In the genomic region with DNA sequence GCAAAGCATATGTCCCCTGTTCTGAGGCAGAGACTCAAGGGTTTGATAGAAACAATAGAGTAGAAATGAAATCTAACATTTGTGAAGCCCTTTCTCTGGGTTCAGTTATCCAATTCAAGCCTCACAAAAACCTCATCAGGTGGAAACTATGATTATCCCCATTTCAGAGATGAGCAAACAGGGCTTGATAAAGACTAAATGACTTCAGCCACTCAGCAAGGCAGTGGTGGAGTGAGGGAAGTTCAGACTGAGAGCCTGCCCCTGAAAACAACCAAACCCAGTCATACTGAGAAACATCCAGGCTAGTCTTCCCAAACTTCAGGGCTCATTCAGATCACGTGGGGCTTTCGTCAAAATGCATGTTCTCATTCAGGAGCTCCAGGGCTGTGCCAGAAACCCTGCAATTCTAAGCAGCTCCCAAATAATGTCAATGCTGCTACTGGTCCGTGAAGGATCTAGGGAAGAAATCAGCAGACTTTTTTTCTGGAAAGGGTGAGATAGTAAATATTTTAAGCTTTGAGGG, we compare ENCODE assay signal across 15 cellular contexts.
DNase-seq lines count a peak whose midpoint lies in the region; ATAC-seq, FAIRE-seq and TF ChIP-seq lines count a peak whose summit lies in the region.
"Had no signal": no experiment of that assay in that cellular context is flagged by ENCODE, and none has a peak within 500 bp of the region (broad histone marks: within the 10 kb centered on the region; RNA-seq: fewer than 3 reads in every experiment).

No MANE protein-coding gene starts in this region.

- peak overlapping the region; percentile 84 for H3K27ac Mint-ChIP-seq in endodermal cell
- H3K27ac Mint-ChIP-seq: activated naive CD4-positive, alpha-beta T cell treated with anti-CD3 and anti-CD28 coated beads, Interleukin-2, amount 10 ng/mL, durations not matched to agents 7 days and 5 days; dendritic cell treated with granulocyte-macrophage colony-stimulating factor and Interleukin-4, amounts not matched to agents 40 ng/mL and 50 ng/mL, for 4 days had no signal

- H3K27me3 ChIP-seq in endodermal cell (ENCODE audit: control insufficient read depth, insufficient read depth, low read length, poor library complexity, severe bottlenecking) (no peaks in the 10 kb centered on the region), small intestine (ENCODE audit: control insufficient read depth in 2 of 2, insufficient read depth in 2 of 2, low read length in 2 of 2) (no peaks in the 10 kb centered on the region)
- H3K27me3 ChIP-seq: upper lobe of left lung had no signal

- no peak overlapping the region for H3K4me3 ChIP-seq in endodermal cell (ENCODE audit: low read length)
- H3K4me3 ChIP-seq in small intestine (ENCODE audit: low read depth in 1 of 2, low read length in 2 of 2): no peak overlapping the region
- H3K4me3 ChIP-seq: PC-9, upper lobe of left lung had no signal

- no peaks in the 10 kb centered on the region for H3K36me3 ChIP-seq in endodermal cell (ENCODE audit: control insufficient read depth, insufficient read depth, low read length)
- no peaks in the 10 kb centered on the region for H3K36me3 ChIP-seq in small intestine (ENCODE audit: control insufficient read depth in 2 of 2, insufficient read depth in 2 of 2, low read length in 2 of 2)
- H3K36me3 ChIP-seq: upper lobe of left lung had no signal

- peak; percentile 52 for ATAC-seq in GM18870 (IDR thresholded peaks at IDR 0.05; ENCODE audit: unreplicated experiment)
- ATAC-seq in GM21526 (IDR thresholded peaks at IDR 0.05; ENCODE audit: low FRiP score, unreplicated experiment): peak; percentile 51
- ATAC-seq in HG03342 (IDR thresholded peaks at IDR 0.05; ENCODE audit: unreplicated experiment): peak; percentile 57

- H3K27me3 Mint-ChIP-seq in endodermal cell (ENCODE audit: insufficient read depth): no peaks in the 10 kb centered on the region
- H3K27me3 Mint-ChIP-seq: activated naive CD4-positive, alpha-beta T cell treated with anti-CD3 and anti-CD28 coated beads, Interleukin-2, amount 10 ng/mL, durations not matched to agents 7 days and 5 days; dendritic cell treated with granulocyte-macrophage colony-stimulating factor and Interleukin-4, amounts not matched to agents 40 ng/mL and 50 ng/mL, for 4 days had no signal

- H3K9me3 ChIP-seq in endodermal cell (ENCODE audit: control insufficient read depth, low read length) (no peaks in the 10 kb centered on the region), small intestine (ENCODE audit: control insufficient read depth, low read depth) (no peaks in the 10 kb centered on the region)
- H3K9me3 ChIP-seq: upper lobe of left lung had no signal

- 80 to 91% methylated on average over 2 to 3 of the region's 3 CpGs for WGBS in endodermal cell (ENCODE audit: insufficient coverage in 1 of 2, insufficient read length in 1 of 2), 2 experiments
- 69 to 82% (median 77%) methylated on average over 3 of the region's 3 CpGs for WGBS in small intestine, 3 donors

- no peak for FAIRE-seq in small intestine (lab: Jason Lieb, UNC)
- FAIRE-seq: GM12891 had no signal

- peaks cover 19% of the 10 kb centered on the region for H3K4me1 ChIP-seq in endodermal cell (ENCODE audit: control insufficient read depth, insufficient read depth, low read length)
- peaks cover 0 to 7% of the 10 kb centered on the region in 2 donors for H3K4me1 ChIP-seq in small intestine (ENCODE audit: control insufficient read depth in 2 of 2, insufficient read depth in 1 of 2, low read depth in 1 of 2, low read length in 1 of 2)

- no peak for DNase-seq in endodermal cell
- DNase-seq in small intestine: no peak
- DNase-seq in C1 segment of cervical spinal cord (lab: John Stamatoyannopoulos, UW): no peak
- DNase-seq in SHP77 (lab: John Stamatoyannopoulos, UW): no peak
- no peak for DNase-seq in iPS-NIHi7 (ENCODE audit: extremely low spot score)
- DNase-seq: activated naive CD4-positive, alpha-beta T cell treated with anti-CD3 and anti-CD28 coated beads, Interleukin-2, amount 10 ng/mL, durations not matched to agents 7 days and 5 days; glutamatergic neuron; mesenchymal stem cell; PC-9; upper lobe of left lung had no signal

- no peaks in the 10 kb centered on the region for H3K36me3 Mint-ChIP-seq in endodermal cell (ENCODE audit: low read depth)
- H3K36me3 Mint-ChIP-seq: activated naive CD4-positive, alpha-beta T cell treated with anti-CD3 and anti-CD28 coated beads, Interleukin-2, amount 10 ng/mL, durations not matched to agents 7 days and 5 days had no signal

- no peak overlapping the region for H3K4me3 Mint-ChIP-seq in endodermal cell
- H3K4me3 Mint-ChIP-seq: activated naive CD4-positive, alpha-beta T cell treated with anti-CD3 and anti-CD28 coated beads, Interleukin-2, amount 10 ng/mL, durations not matched to agents 7 days and 5 days; dendritic cell treated with granulocyte-macrophage colony-stimulating factor and Interleukin-4, amounts not matched to agents 40 ng/mL and 50 ng/mL, for 4 days had no signal

- no peak for TF ChIP-seq CTCF in endodermal cell (conservative IDR thresholded peaks at IDR 0.05)

- no peaks in the 10 kb centered on the region for H3K9me3 Mint-ChIP-seq in endodermal cell
- H3K9me3 Mint-ChIP-seq: activated naive CD4-positive, alpha-beta T cell treated with anti-CD3 and anti-CD28 coated beads, Interleukin-2, amount 10 ng/mL, durations not matched to agents 7 days and 5 days; dendritic cell treated with granulocyte-macrophage colony-stimulating factor and Interleukin-4, amounts not matched to agents 40 ng/mL and 50 ng/mL, for 4 days had no signal

- H3K27ac ChIP-seq in endodermal cell (ENCODE audit: low read depth, low read length) (no peak overlapping the region), small intestine (ENCODE audit: low read depth in 1 of 2, low read length in 1 of 2) (peak overlapping the region in 1 of 2 donors; percentile 92)
- H3K27ac ChIP-seq: PC-9, upper lobe of left lung had no signal

- no peak overlapping the region for H3K9ac ChIP-seq in endodermal cell (ENCODE audit: extremely low read depth, low read length, poor library complexity, severe bottlenecking)

- H3K4me1 Mint-ChIP-seq in endodermal cell: peaks cover 46% of the 10 kb centered on the region
- H3K4me1 Mint-ChIP-seq: activated naive CD4-positive, alpha-beta T cell treated with anti-CD3 and anti-CD28 coated beads, Interleukin-2, amount 10 ng/mL, durations not matched to agents 7 days and 5 days had no signal
